8 cellular contexts compared by ENCODE assay signal in genomic region chr14:105301915-105302249, GRCh38. TPM values are rescaled to one million over a fixed set of nuclear protein-coding genes. Genes with fewer than 3 reads are reported as not detected.
DNase-seq lines count a peak whose midpoint lies in the region; ATAC-seq and TF ChIP-seq lines count a peak whose summit lies in the region.
"Not testable (repeated sequence)": the region's sequence is repeated elsewhere in the genome, so short reads cannot be mapped to it uniquely, and the experiment has no call there.

No MANE protein-coding gene starts in this region.

- peak overlapping the region; percentile 59 for H2AFZ ChIP-seq in DND-41 (ENCODE audit: low read depth, low read length)
- H2AFZ ChIP-seq in mesenchymal stem cell (ENCODE audit: low read depth, low read length) = not testable (repeated sequence)

- not testable (repeated sequence) for H3K23ac ChIP-seq in mesenchymal stem cell (ENCODE audit: low read length in 2 of 2)

- H4K91ac ChIP-seq in mesenchymal stem cell (ENCODE audit: low read length) = not testable (repeated sequence)

- not testable (repeated sequence) for H2BK5ac ChIP-seq in mesenchymal stem cell (ENCODE audit: low read depth, low read length, poor library complexity, severe bottlenecking)

- CTCF ChIA-PET in activated CD4-positive, alpha-beta T cell treated with anti-CD3 and anti-CD28 coated beads, Interleukin-2, amount 10 ng/mL, durations not matched to agents 7 days and 5 days (lab: Charles Lee) = interaction anchor here (0.8 to 1.4 kb wide), 2 partner anchors 109 to 256 kb away, joined by 4 to 6 read pairs; no protein-coding TSS in a partner anchor

- H2BK15ac ChIP-seq in mesenchymal stem cell (ENCODE audit: low read depth, poor library complexity, severe bottlenecking) = not testable (repeated sequence)

- peaks cover 57% of the 10 kb centered on the region for H3K4me1 Mint-ChIP-seq in activated CD4-positive, alpha-beta T cell treated with anti-CD3 and anti-CD28 coated beads, Interleukin-2, amount 10 ng/mL, durations not matched to agents 7 days and 5 days
- H3K4me1 Mint-ChIP-seq in brain = peaks cover 31% of the 10 kb centered on the region

- not testable (repeated sequence) for H3K14ac ChIP-seq in mesenchymal stem cell (ENCODE audit: low read length in 2 of 2)

- H3K36me3 ChIP-seq in DND-41 (ENCODE audit: insufficient read depth, low read length); gastroesophageal sphincter; mesenchymal stem cell (ENCODE audit: control insufficient read depth in 1 of 2, insufficient read depth in 2 of 2, low read depth in 1 of 2, low read length in 2 of 2); psoas muscle (ENCODE audit: insufficient read depth in 1 of 2, low read depth in 1 of 2); transverse colon: not testable (repeated sequence)

- in situ Hi-C loops in transverse colon (cut with MboI; ENCODE audit: low pct_ligation_motif_present in 1 of 4, low pct_unique_long_range_greater_than_20kb in 1 of 4, low sequenced_read_pairs in 3 of 4) = not testable (repeated sequence)

- H3K9ac ChIP-seq in DND-41 (ENCODE audit: low read depth, low read length) = peak overlapping the region; percentile 92; the same call in 1 of the 2 replicates
- not testable (repeated sequence) for H3K9ac ChIP-seq in mesenchymal stem cell (ENCODE audit: low read length)

- DNase-seq in DND-41; NB4 (ENCODE audit: low read depth); activated CD4-positive, alpha-beta T cell treated with anti-CD3 and anti-CD28 coated beads, Interleukin-2, amount 10 ng/mL, durations not matched to agents 7 days and 5 days; mesenchymal stem cell; psoas muscle; transverse colon: not testable (repeated sequence)

- not testable (repeated sequence) for TF ChIP-seq EP300 in gastroesophageal sphincter (IDR thresholded peaks at IDR 0.05); transverse colon (IDR thresholded peaks at IDR 0.05; ENCODE audit: low read depth)

- POLR2A ChIA-PET in activated CD4-positive, alpha-beta T cell treated with anti-CD3 and anti-CD28 coated beads, Interleukin-2, amount 10 ng/mL, durations not matched to agents 7 days and 5 days (lab: Charles Lee) = not testable (repeated sequence)

- 60 to 69% methylated on average over 2 to 9 of the region's 11 CpGs for WGBS in gastroesophageal sphincter (ENCODE audit: low coverage in 1 of 2), 2 donors
- WGBS in mesenchymal stem cell = 67% methylated on average over 6 of the region's 11 CpGs
- 79 to 85% (median 84%) methylated on average over 10 to 11 of the region's 11 CpGs for WGBS in psoas muscle, 3 donors
- WGBS in transverse colon (ENCODE audit: low coverage in 1 of 2), 2 donors = 70 to 74% methylated on average over 2 to 11 of the region's 11 CpGs

- not testable (repeated sequence) for TF ChIP-seq CTCF in DND-41 (IDR thresholded peaks at IDR 0.05; ENCODE audit: borderline replicate concordance, extremely low read depth, low read length, poor library complexity, severe bottlenecking); NB4 (IDR thresholded peaks at IDR 0.05; ENCODE audit: low read depth, low read length); brain (conservative IDR thresholded peaks at IDR 0.05); gastroesophageal sphincter (IDR thresholded peaks at IDR 0.05); psoas muscle (IDR thresholded peaks at IDR 0.05); transverse colon (IDR thresholded peaks at IDR 0.05)

- TF ChIP-seq POLR2A in NB4 (IDR thresholded peaks at IDR 0.05; ENCODE audit: extremely low read depth, insufficient read length); gastroesophageal sphincter (IDR thresholded peaks at IDR 0.05); transverse colon (IDR thresholded peaks at IDR 0.05): not testable (repeated sequence)

- peaks cover 22% of the 10 kb centered on the region for H3K79me1 ChIP-seq in mesenchymal stem cell (replicated peaks; ENCODE audit: low read length, poor library complexity, severe bottlenecking)

- not testable (repeated sequence) for H3K27me3 ChIP-seq in DND-41 (ENCODE audit: insufficient read depth, low read length, poor library complexity); gastroesophageal sphincter; mesenchymal stem cell (ENCODE audit: control insufficient read depth in 1 of 2, insufficient read depth in 1 of 2, low read length in 2 of 2); psoas muscle (ENCODE audit: insufficient read depth in 3 of 3, low read length in 2 of 3); transverse colon

- H3K27ac Mint-ChIP-seq in activated CD4-positive, alpha-beta T cell treated with anti-CD3 and anti-CD28 coated beads, Interleukin-2, amount 10 ng/mL, durations not matched to agents 7 days and 5 days = peak overlapping the region; percentile 94
- peak overlapping the region in 2 of 5 experiments; percentile 93 to 95 for H3K27ac Mint-ChIP-seq in brain

- peak overlapping the region; percentile 90 for H3K4me3 Mint-ChIP-seq in activated CD4-positive, alpha-beta T cell treated with anti-CD3 and anti-CD28 coated beads, Interleukin-2, amount 10 ng/mL, durations not matched to agents 7 days and 5 days
- peak overlapping the region; percentile 89 to 94 (median 90) for H3K4me3 Mint-ChIP-seq in brain

- H3K4me1 ChIP-seq in DND-41 (ENCODE audit: insufficient read depth, low read length) (peaks cover 28% of the 10 kb centered on the region), gastroesophageal sphincter (peaks cover 0 to 30% (median 15%) of the 10 kb centered on the region in 3 donors), mesenchymal stem cell (ENCODE audit: control insufficient read depth, insufficient read depth, low read depth, low read length) (peaks cover 18% of the 10 kb centered on the region), psoas muscle (peaks cover 13% of the 10 kb centered on the region), transverse colon (peaks cover 8 to 35% (median 19%) of the 10 kb centered on the region in 4 donors)

- peaks cover 15% of the 10 kb centered on the region for H3K36me3 Mint-ChIP-seq in activated CD4-positive, alpha-beta T cell treated with anti-CD3 and anti-CD28 coated beads, Interleukin-2, amount 10 ng/mL, durations not matched to agents 7 days and 5 days (ENCODE audit: low read depth)
- peaks cover 23% of the 10 kb centered on the region for H3K36me3 Mint-ChIP-seq in brain

- H3K27ac ChIP-seq in DND-41 (ENCODE audit: low read length); mesenchymal stem cell (ENCODE audit: low read length, poor library complexity, severe bottlenecking): not testable (repeated sequence)
- peak overlapping the region in 3 of 4 donors; percentile 98 to 99 (median 98) for H3K27ac ChIP-seq in gastroesophageal sphincter
- peak overlapping the region; percentile 95 for H3K27ac ChIP-seq in psoas muscle
- H3K27ac ChIP-seq in transverse colon = peak overlapping the region; percentile 94 to 97 (median 96)

- intact Hi-C loops in psoas muscle (cut with DNase I); transverse colon (cut with DNase I; ENCODE audit: low total_unique reads): not testable (repeated sequence)

- not testable (repeated sequence) for H3K9me3 Mint-ChIP-seq in activated CD4-positive, alpha-beta T cell treated with anti-CD3 and anti-CD28 coated beads, Interleukin-2, amount 10 ng/mL, durations not matched to agents 7 days and 5 days; brain

- H3K4ac ChIP-seq in mesenchymal stem cell (ENCODE audit: low read depth in 1 of 2, low read length in 2 of 2) = not testable (repeated sequence)

- not testable (repeated sequence) for H3K27me3 Mint-ChIP-seq in activated CD4-positive, alpha-beta T cell treated with anti-CD3 and anti-CD28 coated beads, Interleukin-2, amount 10 ng/mL, durations not matched to agents 7 days and 5 days
- peaks cover 15% of the 10 kb centered on the region for H3K27me3 Mint-ChIP-seq in brain

- not testable (repeated sequence) for H2AK5ac ChIP-seq in mesenchymal stem cell (ENCODE audit: low read length, severe bottlenecking)

- peaks cover 36% of the 10 kb centered on the region for H3K79me2 ChIP-seq in DND-41 (ENCODE audit: insufficient read depth, low read length)

- H4K8ac ChIP-seq in mesenchymal stem cell (ENCODE audit: low read length) = peak overlapping the region; percentile 54

- H3K18ac ChIP-seq in mesenchymal stem cell (ENCODE audit: low read depth in 1 of 2, low read length in 2 of 2) = not testable (repeated sequence)

- H3K4me3 ChIP-seq in DND-41 (ENCODE audit: low read depth in 1 of 2, low read length in 2 of 2) = peak overlapping the region in 1 of 2 experiments; percentile 88; a peak in 3 of 4 replicates
- peak overlapping the region; percentile 48 for H3K4me3 ChIP-seq in NB4 (ENCODE audit: low read depth, low read length)
- H3K4me3 ChIP-seq in gastroesophageal sphincter = peak overlapping the region in 1 of 2 donors; percentile 89
- H3K4me3 ChIP-seq in mesenchymal stem cell (ENCODE audit: insufficient read depth in 1 of 2, low read depth in 1 of 2, low read length in 2 of 2) = peak overlapping the region in 1 of 2 experiments; percentile 74
- H3K4me3 ChIP-seq in psoas muscle = peak overlapping the region; percentile 95
- peak overlapping the region in 3 of 4 donors; percentile 59 to 88 (median 72) for H3K4me3 ChIP-seq in transverse colon

- ATAC-seq in DND-41 (ENCODE audit: insufficient read depth, low read depth); gastroesophageal sphincter; psoas muscle: not testable (repeated sequence)

- H2BK120ac ChIP-seq in mesenchymal stem cell (ENCODE audit: low read depth, low read length) = not testable (repeated sequence)

- not testable (repeated sequence) for H2BK12ac ChIP-seq in mesenchymal stem cell (ENCODE audit: low read length in 2 of 2)

- H4K20me1 ChIP-seq in DND-41 (ENCODE audit: insufficient read depth, low read length) = not testable (repeated sequence)

- H3K9me3 ChIP-seq in DND-41 (ENCODE audit: insufficient read depth, low read length, severe bottlenecking); gastroesophageal sphincter; mesenchymal stem cell (ENCODE audit: control insufficient read depth, low read length); psoas muscle; transverse colon: not testable (repeated sequence)

- H3K4me2 ChIP-seq in DND-41 (ENCODE audit: insufficient read depth, low read length) (peak overlapping the region; percentile 94), mesenchymal stem cell (ENCODE audit: low read length, poor library complexity, severe bottlenecking) (peak overlapping the region; percentile 90)

RNA-seq across cellular contexts. Expression of gene BRF1, which starts 1.1 kb away (rescaled TPM):
- total RNA-seq in activated CD4-positive, alpha-beta T cell treated with anti-CD3 and anti-CD28 coated beads, Interleukin-2, amount 10 ng/mL, durations not matched to agents 7 days and 5 days = 10 to 100 TPM; 39.0 to 50.9 TPM
- 36.4 TPM for polyA plus RNA-seq in brain (ENCODE audit: insufficient read depth, low read depth, low replicate concordance)
- total RNA-seq in gastroesophageal sphincter = 10 to 100 TPM; 25.2 to 35.6 (median 30.9) TPM
- polyA plus RNA-seq in mesenchymal stem cell (2013, experiment 1 of 2) = 11.5 TPM
- polyA plus RNA-seq in mesenchymal stem cell (2013, experiment 2 of 2) = 11.0 TPM
- total RNA-seq in psoas muscle = 10 to 100 TPM; 17.1 to 26.2 (median 20.9) TPM
- polyA plus RNA-seq in psoas muscle = 10 to 100 TPM; 12.9 to 15.3 (median 13.4) TPM
- total RNA-seq in transverse colon = 10 to 100 TPM; 36.2 to 93.9 (median 62.6) TPM

RNA-seq across cellular contexts. Expression of gene PACS2, which starts 12.7 kb away (rescaled TPM):
- 10 to 100 TPM; 43.3 to 46.8 TPM for total RNA-seq in activated CD4-positive, alpha-beta T cell treated with anti-CD3 and anti-CD28 coated beads, Interleukin-2, amount 10 ng/mL, durations not matched to agents 7 days and 5 days
- polyA plus RNA-seq in brain (ENCODE audit: insufficient read depth, low read depth, low replicate concordance) (127 TPM), psoas muscle (10 to 100 TPM; 57.1 to 83.1 (median 65.1) TPM)
- total RNA-seq in gastroesophageal sphincter (10 to 100 TPM; 61.5 to 91.1 (median 74.7) TPM), psoas muscle (10 to 100 TPM; 67.8 to 79.1 (median 75.3) TPM), transverse colon (100 to 1,000 TPM in 2 of 4 donors, 10 to 100 TPM in 2; 63.0 to 249 (median 135) TPM)
- polyA plus RNA-seq in mesenchymal stem cell (2013, experiment 1 of 2) = 39.0 TPM
- polyA plus RNA-seq in mesenchymal stem cell (2013, experiment 2 of 2) = 35.9 TPM

RNA-seq across cellular contexts. Expression of gene BTBD6, which starts 53.5 kb away (rescaled TPM):
- total RNA-seq in activated CD4-positive, alpha-beta T cell treated with anti-CD3 and anti-CD28 coated beads, Interleukin-2, amount 10 ng/mL, durations not matched to agents 7 days and 5 days = 10 to 100 TPM; 43.7 to 43.9 TPM
- 91.4 TPM for polyA plus RNA-seq in brain (ENCODE audit: insufficient read depth, low read depth, low replicate concordance)
- total RNA-seq in gastroesophageal sphincter = 10 to 100 TPM; 50.9 to 80.7 (median 66.1) TPM
- 21.9 TPM for polyA plus RNA-seq in mesenchymal stem cell (2013, experiment 1 of 2)
- polyA plus RNA-seq in mesenchymal stem cell (2013, experiment 2 of 2) = 23.4 TPM
- 10 to 100 TPM; 56.9 to 75.3 (median 69.1) TPM for total RNA-seq in psoas muscle
- polyA plus RNA-seq in psoas muscle = 10 to 100 TPM; 48.3 to 79.7 (median 72.2) TPM
- total RNA-seq in transverse colon = 10 to 100 TPM; 52.2 to 69.6 (median 64.4) TPM
